Comparison of ENCODE assay signal across 17 cellular contexts in the genomic region with DNA sequence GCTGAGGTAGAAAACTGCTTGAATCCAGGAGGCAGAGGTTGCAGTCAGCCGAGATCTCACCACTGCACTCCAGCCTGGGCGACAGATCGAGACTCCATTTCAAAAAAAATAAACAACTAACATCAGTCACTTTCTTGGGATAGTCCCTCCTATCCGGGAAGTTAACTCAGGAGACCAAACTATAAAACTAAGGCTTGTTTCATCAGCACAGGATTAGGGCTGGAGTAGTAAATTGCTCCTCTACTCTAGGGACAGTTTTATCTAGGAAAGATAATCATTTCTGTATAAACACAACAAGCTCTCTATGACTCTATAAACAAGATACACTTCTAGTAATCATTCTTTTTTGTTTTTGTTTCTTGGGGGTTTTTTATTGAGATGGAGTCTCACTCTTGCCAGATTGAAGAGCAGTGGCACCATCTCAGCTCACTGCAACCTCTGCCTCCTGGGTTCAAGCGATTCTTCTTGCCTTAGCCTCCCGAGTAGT. TPM values are rescaled to one million over a fixed set of nuclear protein-coding genes. Genes with fewer than 3 reads are reported as not detected.
DNase-seq lines count a peak whose midpoint lies in the region; ATAC-seq and TF ChIP-seq lines count a peak whose summit lies in the region.
"Had no signal": no experiment of that assay in that cellular context is flagged by ENCODE, and none has a peak within 500 bp of the region (broad histone marks: within the 10 kb centered on the region; RNA-seq: fewer than 3 reads in every experiment).

No MANE protein-coding gene starts in this region.

- H3K9ac ChIP-seq in HCT116 (ENCODE audit: low read length), result no peak overlapping the region

- DNase-seq in HCT116 (ENCODE audit: low read depth, low spot score), result no peak
- peak; percentile 22 for DNase-seq in M059J (ENCODE audit: low read depth)
- DNase-seq in fibroblast of villous mesenchyme (ENCODE audit: low read depth), result peak; percentile 73
- DNase-seq in activated CD8-positive, alpha-beta memory T cell treated with anti-CD3 and anti-CD28 coated beads, Interleukin-2, amount 50 U/mL, for 48 hours, result no peak
- DNase-seq in GM20000 (ENCODE audit: low spot score), result no peak
- no peak for DNase-seq in CD4-positive, alpha-beta T cell
- DNase-seq in activated naive CD8-positive, alpha-beta T cell treated with anti-CD3 and anti-CD28 coated beads for 36 hours, result no peak
- DNase-seq: C1 segment of cervical spinal cord; Caco-2; CD8-positive, alpha-beta T cell; DMS153; DND-41; EL; GDM1 had no signal

- RAD21 ChIA-PET in HCT116 (lab: Charles Lee; ENCODE audit: low non-redundant PET in 1 of 2, low total read pairs in 2 of 2, uncharacterized antibody in 2 of 2, unreplicated experiment in 2 of 2), result no interaction called here

- no peak for ATAC-seq in HCT116
- no peak for ATAC-seq in CD4-positive, alpha-beta T cell (ENCODE audit: poor library complexity)
- ATAC-seq: CD8-positive, alpha-beta T cell; GM12878; GM23338 had no signal

- no peak overlapping the region for H3K27ac Mint-ChIP-seq in CD4-positive, alpha-beta T cell
- no peak overlapping the region for H3K27ac Mint-ChIP-seq in activated naive CD8-positive, alpha-beta T cell treated with anti-CD3 and anti-CD28 coated beads for 36 hours
- H3K27ac Mint-ChIP-seq: CD8-positive, alpha-beta T cell; GM23338 had no signal

- POLR2A ChIA-PET in HCT116 (lab: Charles Lee), result interaction anchor here (1.0 to 2.0 kb wide), 2 partner anchors 52 to 63 kb away, joined by 3 to 6 read pairs; partner anchors contain the start of gene RPL41
- POLR2A ChIA-PET in CD4-positive, alpha-beta T cell (lab: Charles Lee), result interaction anchor here (0.6 kb wide), 1 partner anchor 212 kb away, joined by 3 read pairs; no protein-coding TSS in a partner anchor

- H3K9me3 Mint-ChIP-seq in CD4-positive, alpha-beta T cell, result no peaks in the 10 kb centered on the region
- H3K9me3 Mint-ChIP-seq in activated naive CD8-positive, alpha-beta T cell treated with anti-CD3 and anti-CD28 coated beads for 36 hours, result no peaks in the 10 kb centered on the region
- H3K9me3 Mint-ChIP-seq: CD8-positive, alpha-beta T cell; GM23338 had no signal

- H4K20me1 ChIP-seq in HCT116 (ENCODE audit: insufficient read depth), result no peaks in the 10 kb centered on the region

- TF ChIP-seq CTCF in HCT116 (IDR thresholded peaks at IDR 0.05 in 2 of 3, conservative IDR thresholded peaks at IDR 0.05 in 1 of 3; ENCODE audit: borderline replicate concordance in 1 of 3, insufficient read depth in 1 of 3, low read depth in 2 of 3, low read length in 2 of 3) (no peak), fibroblast of villous mesenchyme (IDR thresholded peaks at IDR 0.05; ENCODE audit: insufficient read depth, low read depth, low read length) (no peak), GM20000 (IDR thresholded peaks at IDR 0.05; ENCODE audit: extremely low read depth, missing control alignments) (no peak)
- TF ChIP-seq CTCF in CD4-positive, alpha-beta T cell (IDR thresholded peaks at IDR 0.05), result no peak

- H3K36me3 ChIP-seq in HCT116 (ENCODE audit: control insufficient read depth in 1 of 2, insufficient read depth in 2 of 2, low read length in 2 of 2), result no peaks in the 10 kb centered on the region
- H3K36me3 ChIP-seq: HAP-1 had no signal

- H3K4me3 Mint-ChIP-seq in CD4-positive, alpha-beta T cell, result no peak overlapping the region
- no peak overlapping the region for H3K4me3 Mint-ChIP-seq in activated naive CD8-positive, alpha-beta T cell treated with anti-CD3 and anti-CD28 coated beads for 36 hours
- H3K4me3 Mint-ChIP-seq: CD8-positive, alpha-beta T cell; GM23338 had no signal

- no peak for TF ChIP-seq POLR2A in HCT116 (IDR thresholded peaks at IDR 0.05; ENCODE audit: borderline replicate concordance, extremely low read depth, insufficient read depth, insufficient read length)

- no peaks in the 10 kb centered on the region for H3K27me3 ChIP-seq in HCT116 (ENCODE audit: insufficient read depth, low read length)
- H3K27me3 ChIP-seq in CD4-positive, alpha-beta T cell (ENCODE audit: control insufficient read depth, insufficient read depth, low read length), result no peaks in the 10 kb centered on the region

- no peaks in the 10 kb centered on the region for H3K4me1 Mint-ChIP-seq in CD4-positive, alpha-beta T cell (ENCODE audit: low read depth)
- no peaks in the 10 kb centered on the region for H3K4me1 Mint-ChIP-seq in activated naive CD8-positive, alpha-beta T cell treated with anti-CD3 and anti-CD28 coated beads for 36 hours
- H3K4me1 Mint-ChIP-seq: GM23338 had no signal

- H3K9me2 ChIP-seq in HCT116 (ENCODE audit: insufficient read depth), result no peaks in the 10 kb centered on the region

- no peak for TF ChIP-seq RAD21 in HCT116 (IDR thresholded peaks at IDR 0.05; ENCODE audit: low read depth)

- no peaks in the 10 kb centered on the region for H3K27me3 Mint-ChIP-seq in CD4-positive, alpha-beta T cell
- H3K27me3 Mint-ChIP-seq in activated naive CD8-positive, alpha-beta T cell treated with anti-CD3 and anti-CD28 coated beads for 36 hours, result no peaks in the 10 kb centered on the region

- no peak overlapping the region for H3K27ac ChIP-seq in HCT116 (ENCODE audit: low read depth, low read length)
- H3K27ac ChIP-seq in CD4-positive, alpha-beta T cell (ENCODE audit: low read depth, low read length), result no peak overlapping the region

- H3K9me3 ChIP-seq in HCT116 (ENCODE audit: control insufficient read depth in 1 of 2, insufficient read depth in 1 of 2, low read depth in 1 of 2, low read length in 2 of 2), result no peaks in the 10 kb centered on the region
- no peaks in the 10 kb centered on the region for H3K9me3 ChIP-seq in CD4-positive, alpha-beta T cell (ENCODE audit: control insufficient read depth, low read length)
- H3K9me3 ChIP-seq: Caco-2, HAP-1 had no signal

- intact Hi-C loops in HCT116 (cut with micrococcal nuclease), result no loop called here
- intact Hi-C loops in CD4-positive, alpha-beta T cell (cut with DNase I, micrococcal nuclease), result no loop called here

- H3K4me1 ChIP-seq in HCT116 (ENCODE audit: control insufficient read depth in 1 of 2, insufficient read depth in 2 of 2, low read length in 2 of 2), result peaks cover 15 to 31% of the 10 kb centered on the region in 2 experiments
- H3K4me1 ChIP-seq: Caco-2, HAP-1 had no signal

- no TSS peak for BruUV-seq in HCT116 (replicated peaks; lab: Mats Ljungman, UMichigan)

- CTCF ChIA-PET in HCT116 (lab: Charles Lee), result no interaction called here
- CTCF ChIA-PET in CD4-positive, alpha-beta T cell (lab: Charles Lee), result no interaction called here

- H2AFZ ChIP-seq in HCT116 (ENCODE audit: low read depth, low read length, poor library complexity, severe bottlenecking), result no peak overlapping the region
- H2AFZ ChIP-seq: GM23338 had no signal

- no peaks in the 10 kb centered on the region for H3K36me3 Mint-ChIP-seq in CD4-positive, alpha-beta T cell (ENCODE audit: low read depth)
- no peaks in the 10 kb centered on the region for H3K36me3 Mint-ChIP-seq in activated naive CD8-positive, alpha-beta T cell treated with anti-CD3 and anti-CD28 coated beads for 36 hours
- H3K36me3 Mint-ChIP-seq: CD8-positive, alpha-beta T cell had no signal

- H3K4me3 ChIP-seq in HCT116 (replicated peaks in 1 of 2; ENCODE audit: low read depth in 1 of 2, low read length in 2 of 2) (no peak overlapping the region), fibroblast of villous mesenchyme (ENCODE audit: low read depth, low read length) (no peak overlapping the region)
- H3K4me3 ChIP-seq: GM12878, GM23338, HAP-1 had no signal

- H3K4me2 ChIP-seq in HCT116 (ENCODE audit: low read length), result peak overlapping the region; percentile 27; the same call in 1 of the 2 replicates
- H3K4me2 ChIP-seq: GM23338 had no signal

- H3K79me2 ChIP-seq in HCT116 (ENCODE audit: insufficient read depth, low read length), result no peaks in the 10 kb centered on the region

TF ChIP-seq in HCT116, 20 proteins besides CTCF, POLR2A, EP300 and RAD21:
- TF ChIP-seq EGR1 (IDR thresholded peaks at IDR 0.05; ENCODE audit: low read depth), result no peak

RNA-seq across cellular contexts. Expression of gene RPS26, which starts 11.7 kb away (rescaled TPM):
- total RNA-seq in HCT116 (2021; ENCODE audit: unreplicated experiment) (70.2 TPM), fibroblast of villous mesenchyme (197 and 313 TPM in 2 replicates)
- 1,152 and 1,325 TPM in 2 replicates for polyA plus RNA-seq in HCT116 (2012)
- total RNA-seq in M059J (2014; rRNA removed; shearing (Covaris generic)), result 1,969 and 2,525 TPM in 2 replicates
- 100 to 1,000 TPM; 118 to 126 TPM for total RNA-seq in CD4-positive, alpha-beta T cell
- 10 to 100 TPM; 45.1 to 47.7 TPM for total RNA-seq in activated naive CD8-positive, alpha-beta T cell treated with anti-CD3 and anti-CD28 coated beads for 36 hours

RNA-seq across cellular contexts. Expression of gene ERBB3, which starts 26.5 kb away (rescaled TPM):
- 39.7 TPM for total RNA-seq in HCT116 (2021; ENCODE audit: unreplicated experiment)
- 31.7 and 32.9 TPM in 2 replicates for polyA plus RNA-seq in HCT116 (2012)
- 0.37 TPM in 1 of 2 replicates, not detected in the other for total RNA-seq in M059J (2014; rRNA removed; shearing (Covaris generic))
- total RNA-seq in fibroblast of villous mesenchyme, result 0.32 and 1.7 TPM in 2 replicates
- under 1 TPM; 0.22 to 0.47 TPM for total RNA-seq in CD4-positive, alpha-beta T cell
- under 1 TPM; 0.82 to 0.97 TPM for total RNA-seq in activated naive CD8-positive, alpha-beta T cell treated with anti-CD3 and anti-CD28 coated beads for 36 hours

RNA-seq across cellular contexts. Expression of gene IKZF4, which starts 32.6 kb away (rescaled TPM):
- total RNA-seq in HCT116 (2021; ENCODE audit: unreplicated experiment) (8.5 TPM), fibroblast of villous mesenchyme (1.3 and 3.5 TPM in 2 replicates)
- 3.2 and 4.8 TPM in 2 replicates for polyA plus RNA-seq in HCT116 (2012)
- 0.57 and 1.2 TPM in 2 replicates for total RNA-seq in M059J (2014; rRNA removed; shearing (Covaris generic))
- 1 to 10 TPM; 2.5 to 5.0 TPM for total RNA-seq in CD4-positive, alpha-beta T cell
- 10 to 100 TPM; 22.5 to 22.9 TPM for total RNA-seq in activated naive CD8-positive, alpha-beta T cell treated with anti-CD3 and anti-CD28 coated beads for 36 hours

RNA-seq across cellular contexts. Expression of gene PA2G4, which starts 50.9 kb away (rescaled TPM):
- total RNA-seq in HCT116 (2021; ENCODE audit: unreplicated experiment) (302 TPM), fibroblast of villous mesenchyme (119 and 158 TPM in 2 replicates)
- 297 and 338 TPM in 2 replicates for polyA plus RNA-seq in HCT116 (2012)
- total RNA-seq in M059J (2014; rRNA removed; shearing (Covaris generic)), result 134 and 184 TPM in 2 replicates
- total RNA-seq in CD4-positive, alpha-beta T cell, result 10 to 100 TPM; 51.0 to 61.0 TPM
- 100 to 1,000 TPM; 552 to 588 TPM for total RNA-seq in activated naive CD8-positive, alpha-beta T cell treated with anti-CD3 and anti-CD28 coated beads for 36 hours

RNA-seq across cellular contexts. Expression of gene SUOX, which starts 56.4 kb away (rescaled TPM):
- total RNA-seq in HCT116 (2021; ENCODE audit: unreplicated experiment) (18.0 TPM), fibroblast of villous mesenchyme (13.5 and 17.3 TPM in 2 replicates)
- 12.4 and 13.3 TPM in 2 replicates for polyA plus RNA-seq in HCT116 (2012)
- 9.7 and 17.0 TPM in 2 replicates for total RNA-seq in M059J (2014; rRNA removed; shearing (Covaris generic))
- total RNA-seq in CD4-positive, alpha-beta T cell, result 1 to 10 TPM in 1 of 2 experiments, under 1 TPM in 1; 0.82 to 1.2 TPM
- total RNA-seq in activated naive CD8-positive, alpha-beta T cell treated with anti-CD3 and anti-CD28 coated beads for 36 hours, result 1 to 10 TPM; 4.6 to 4.9 TPM

Comparison
In these comparisons a context has a peak if more than half of its experiments do, and no peak if none do; other contexts are left out.
1. DNase-seq: peak in M059J (single experiment) and fibroblast of villous mesenchyme (single experiment); none in HCT116 (single experiment), activated CD8-positive, alpha-beta memory T cell treated with anti-CD3 and anti-CD28 coated beads, Interleukin-2, amount 50 U/mL, for 48 hours (single experiment), GM20000 (single experiment), CD4-positive, alpha-beta T cell (0 of 10) and activated naive CD8-positive, alpha-beta T cell treated with anti-CD3 and anti-CD28 coated beads for 36 hours (single experiment).
2. RNA of gene ERBB3, which starts 26.5 kb away (total RNA-seq): 39.7 TPM in HCT116 (single experiment); 0.32 to 1.7 TPM in fibroblast of villous mesenchyme, 0.82 to 0.97 TPM in activated naive CD8-positive, alpha-beta T cell treated with anti-CD3 and anti-CD28 coated beads for 36 hours, 0.22 to 0.47 TPM in CD4-positive, alpha-beta T cell and 0.37 TPM in M059J; every median in the first group is over 10 times any median in the second.